In genomic region chr18:68847219-68847860, GRCh38 we compare ENCODE assay signal across 8 cellular contexts. TPM values are rescaled to one million over a fixed set of nuclear protein-coding genes. Genes with fewer than 3 reads are reported as not detected.
DNase-seq lines count a peak whose midpoint lies in the region; ATAC-seq, FAIRE-seq and TF ChIP-seq lines count a peak whose summit lies in the region.

No MANE protein-coding gene starts in this region.

- TF ChIP-seq CTCF in esophagus squamous epithelium (IDR thresholded peaks at IDR 0.05) (peak in 4 of 6 experiments; percentile 24 to 59 (median 32)), spleen (IDR thresholded peaks at IDR 0.05 in 8 of 11, conservative IDR thresholded peaks at IDR 0.05 in 3 of 11) (peak in 7 of 11 experiments; percentile 18 to 52 (median 46))

- no peaks in the 10 kb centered on the region for H3K4me1 Mint-ChIP-seq in stimulated activated effector memory CD8-positive, alpha-beta T cell treated with anti-CD3 and anti-CD28 coated beads, Interleukin-12 subunit alpha, Interleukin-12 subunit beta, amount 100 ng/mL, for 72 hours

- no peaks in the 10 kb centered on the region for H3K9me3 Mint-ChIP-seq in stimulated activated effector memory CD8-positive, alpha-beta T cell treated with anti-CD3 and anti-CD28 coated beads, Interleukin-12 subunit alpha, Interleukin-12 subunit beta, amount 100 ng/mL, for 72 hours

- no peak overlapping the region for H3K4me3 ChIP-seq in esophagus squamous epithelium
- no peak overlapping the region for H3K4me3 ChIP-seq in spleen

- peak; percentile 65 for ATAC-seq in HG02623 (IDR thresholded peaks at IDR 0.05; ENCODE audit: unreplicated experiment)
- no peak for ATAC-seq in GM19324 (IDR thresholded peaks at IDR 0.05; ENCODE audit: low FRiP score, unreplicated experiment)
- no peak for ATAC-seq in stimulated activated effector memory CD8-positive, alpha-beta T cell treated with anti-CD3 and anti-CD28 coated beads, Interleukin-12 subunit alpha, Interleukin-12 subunit beta, amount 100 ng/mL, for 72 hours

- FAIRE-seq in G401.6 (lab: Jason Lieb, UNC), result peak; percentile 87

- H3K27me3 ChIP-seq in esophagus squamous epithelium (no peaks in the 10 kb centered on the region), spleen (replicated peaks in 1 of 7) (no peaks in the 10 kb centered on the region)

- H3K27ac ChIP-seq in esophagus squamous epithelium (no peak overlapping the region), spleen (no peak overlapping the region)

- H3K36me3 Mint-ChIP-seq in stimulated activated effector memory CD8-positive, alpha-beta T cell treated with anti-CD3 and anti-CD28 coated beads, Interleukin-12 subunit alpha, Interleukin-12 subunit beta, amount 100 ng/mL, for 72 hours, result no peaks in the 10 kb centered on the region

- intact Hi-C loops in esophagus squamous epithelium (cut with DNase I) (no loop called here), spleen (cut with DNase I; ENCODE audit: low total_unique reads) (no loop called here)

- WGBS in esophagus squamous epithelium, 2 donors, result 37 to 45% methylated on average over 3 of the region's 3 CpGs
- WGBS in spleen, 5 donors, result 29 to 61% (median 58%) methylated on average over 3 of the region's 3 CpGs

- H3K4me1 ChIP-seq in esophagus squamous epithelium (no peaks in the 10 kb centered on the region), spleen (no peaks in the 10 kb centered on the region)

- H3K9me3 ChIP-seq in esophagus squamous epithelium, result no peaks in the 10 kb centered on the region
- H3K9me3 ChIP-seq in spleen, result no peaks in the 10 kb centered on the region

- no peak overlapping the region for H3K27ac Mint-ChIP-seq in stimulated activated effector memory CD8-positive, alpha-beta T cell treated with anti-CD3 and anti-CD28 coated beads, Interleukin-12 subunit alpha, Interleukin-12 subunit beta, amount 100 ng/mL, for 72 hours

- H3K36me3 ChIP-seq in esophagus squamous epithelium, result no peaks in the 10 kb centered on the region
- H3K36me3 ChIP-seq in spleen, result no peaks in the 10 kb centered on the region

- no peak overlapping the region for H3K4me3 Mint-ChIP-seq in stimulated activated effector memory CD8-positive, alpha-beta T cell treated with anti-CD3 and anti-CD28 coated beads, Interleukin-12 subunit alpha, Interleukin-12 subunit beta, amount 100 ng/mL, for 72 hours

- TF ChIP-seq POLR2A in esophagus squamous epithelium (IDR thresholded peaks at IDR 0.05) (no peak), spleen (IDR thresholded peaks at IDR 0.05) (no peak)

- DNase-seq in OCI-M1 (lab: John Stamatoyannopoulos, UW) (peak; percentile 51), esophagus squamous epithelium (lab: John Stamatoyannopoulos, UW) (no peak), spleen (no peak), putamen (ENCODE audit: low spot score) (no peak)
- no peak for DNase-seq in stimulated activated effector memory CD8-positive, alpha-beta T cell treated with anti-CD3 and anti-CD28 coated beads, Interleukin-12 subunit alpha, Interleukin-12 subunit beta, amount 100 ng/mL, for 72 hours (ENCODE audit: low spot score in 2 of 2)

RNA-seq across cellular contexts. Expression of gene CCDC102B, which starts 49.5 kb away (rescaled TPM):
- 1 to 10 TPM in 3 of 4 donors, under 1 TPM in 1; 0.27 to 3.8 (median 2.8) TPM for total RNA-seq in esophagus squamous epithelium
- total RNA-seq in spleen, result 10 to 100 TPM in 2 of 7 donors, 1 to 10 TPM in 5; 5.5 to 14.7 (median 9.2) TPM
- 1 to 10 TPM; 3.2 to 4.7 (median 3.6) TPM for polyA plus RNA-seq in spleen
